17 cellular contexts compared by ENCODE assay signal in the genomic region with DNA sequence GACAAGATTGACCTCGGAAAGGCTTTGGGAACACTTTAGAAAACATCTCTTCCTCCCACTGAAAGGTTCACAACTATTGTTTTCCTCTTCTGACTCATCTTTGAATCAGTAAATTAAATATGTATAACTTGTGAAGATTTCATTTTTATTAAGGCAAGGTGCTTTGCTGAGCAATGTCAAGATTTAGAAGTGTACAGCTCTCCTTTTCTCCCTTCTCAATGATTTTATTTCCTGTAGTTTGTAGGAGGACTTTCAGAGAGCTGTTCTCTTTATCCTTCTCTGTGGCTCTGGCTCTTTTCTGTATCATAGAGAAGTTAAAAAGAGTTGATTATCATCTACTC.
DNase-seq lines count a peak whose midpoint lies in the region; FAIRE-seq and TF ChIP-seq lines count a peak whose summit lies in the region.
"Had no signal": no experiment of that assay in that cellular context is flagged by ENCODE, and none has a peak within 500 bp of the region (broad histone marks: within the 10 kb centered on the region; RNA-seq: fewer than 3 reads in every experiment).

No MANE protein-coding gene starts in this region.

- peaks cover 3% of the 10 kb centered on the region for H3K9me3 Mint-ChIP-seq in T-helper 2 cell treated with Interferon-gamma antibody and Interleukin-4, amounts not matched to agents 5 μg/mL and 100 μg/mL, for 36 hours

- no peak overlapping the region for H3K27ac Mint-ChIP-seq in T-helper 2 cell treated with Interferon-gamma antibody and Interleukin-4, amounts not matched to agents 5 μg/mL and 100 μg/mL, for 36 hours
- H3K27ac Mint-ChIP-seq: CD4-positive, alpha-beta T cell had no signal

- BruUV-seq in PC-9 (replicated peaks; lab: Mats Ljungman, UMichigan) (TSS peak; percentile 80), endothelial cell of umbilical vein (replicated peaks; lab: Mats Ljungman, UMichigan) (TSS peak; percentile 33)

- no peak for TF ChIP-seq POLR2A in endothelial cell of umbilical vein (IDR thresholded peaks at IDR 0.05; ENCODE audit: low read depth, low read length)

- H3K36me3 Mint-ChIP-seq in T-helper 2 cell treated with Interferon-gamma antibody and Interleukin-4, amounts not matched to agents 5 μg/mL and 100 μg/mL, for 36 hours (ENCODE audit: low read depth) = no peaks in the 10 kb centered on the region

- no peaks in the 10 kb centered on the region for H3K36me3 ChIP-seq in GM23248 (ENCODE audit: low read depth)
- H3K36me3 ChIP-seq in PC-9 (ENCODE audit: low read depth) = no peaks in the 10 kb centered on the region
- H3K36me3 ChIP-seq in endothelial cell of umbilical vein (ENCODE audit: control insufficient read depth in 2 of 2, extremely low read depth in 1 of 2, insufficient read depth in 2 of 2, low read length in 2 of 2) = no peaks in the 10 kb centered on the region
- H3K36me3 ChIP-seq in skeletal muscle satellite cell (ENCODE audit: insufficient read depth, low read length) = no peaks in the 10 kb centered on the region
- H3K36me3 ChIP-seq: BE2C had no signal

- H3K27ac ChIP-seq in GM23248 = no peak overlapping the region
- peak overlapping the region; percentile 72 for H3K27ac ChIP-seq in PC-9
- peak overlapping the region; percentile 82 for H3K27ac ChIP-seq in endothelial cell of umbilical vein (ENCODE audit: insufficient read depth, low read depth, low read length)

- TF ChIP-seq CTCF in PC-9 (conservative IDR thresholded peaks at IDR 0.05) (no peak), endothelial cell of umbilical vein (IDR thresholded peaks at IDR 0.05; ENCODE audit: extremely low read depth in 1 of 2, insufficient read depth in 1 of 2, low read depth in 1 of 2, low read length in 2 of 2) (no peak)

- H3K4me1 ChIP-seq in GM23248 (ENCODE audit: insufficient read depth) = peaks cover 19% of the 10 kb centered on the region
- peaks cover 24% of the 10 kb centered on the region for H3K4me1 ChIP-seq in PC-9 (replicated peaks; ENCODE audit: insufficient read depth)
- H3K4me1 ChIP-seq in endothelial cell of umbilical vein (ENCODE audit: control insufficient read depth, extremely low read depth, insufficient read depth, low read length) = peaks cover 45% of the 10 kb centered on the region
- H3K4me1 ChIP-seq in skeletal muscle satellite cell (ENCODE audit: control insufficient read depth, insufficient read depth, low read length) = peaks cover 30% of the 10 kb centered on the region
- H3K4me1 ChIP-seq: BE2C had no signal

- H3K4me3 Mint-ChIP-seq in T-helper 2 cell treated with Interferon-gamma antibody and Interleukin-4, amounts not matched to agents 5 μg/mL and 100 μg/mL, for 36 hours = no peak overlapping the region
- H3K4me3 Mint-ChIP-seq: CD4-positive, alpha-beta T cell had no signal

- H3K9me1 ChIP-seq in endothelial cell of umbilical vein (replicated peaks; ENCODE audit: control insufficient read depth, extremely low read depth, insufficient read depth, low read length) = no peaks in the 10 kb centered on the region

- H3K9ac ChIP-seq in GM23248 (no peak overlapping the region), endothelial cell of umbilical vein (replicated peaks; ENCODE audit: extremely low read depth, insufficient read depth, low read length) (peak overlapping the region; percentile 87), skeletal muscle satellite cell (ENCODE audit: low read depth, low read length) (peak overlapping the region; percentile 21)

- H4K20me1 ChIP-seq in GM23248 (ENCODE audit: insufficient read depth) (no peaks in the 10 kb centered on the region), PC-9 (ENCODE audit: insufficient read depth) (no peaks in the 10 kb centered on the region), endothelial cell of umbilical vein (replicated peaks; ENCODE audit: control insufficient read depth, extremely low read depth, insufficient read depth, low read length) (no peaks in the 10 kb centered on the region)

- no peaks in the 10 kb centered on the region for H3K9me3 ChIP-seq in GM23248 (ENCODE audit: low read depth)
- no peaks in the 10 kb centered on the region for H3K9me3 ChIP-seq in PC-9 (ENCODE audit: insufficient read depth, low read depth)
- no peaks in the 10 kb centered on the region for H3K9me3 ChIP-seq in endothelial cell of umbilical vein (replicated peaks; ENCODE audit: control insufficient read depth, insufficient read depth, low read length)
- H3K9me3 ChIP-seq in skeletal muscle satellite cell (replicated peaks; ENCODE audit: low read length) = no peaks in the 10 kb centered on the region
- H3K9me3 ChIP-seq: BE2C had no signal

- POLR2A ChIA-PET in PC-9 (lab: Charles Lee; ENCODE audit: unreplicated experiment) (interaction anchor here (0.6 kb wide), 1 partner anchor 36 kb away, joined by 4 read pairs; no protein-coding TSS in a partner anchor), endothelial cell of umbilical vein (lab: Charles Lee) (interaction anchor here (1.6 kb wide), 1 partner anchor 417 kb away, joined by 5 read pairs; no protein-coding TSS in a partner anchor)

- H3K4me3 ChIP-seq in GM23248 (no peak overlapping the region), PC-9 (peak overlapping the region; percentile 22; the same call in 1 of the 2 replicates), endothelial cell of umbilical vein (replicated peaks in 1 of 3; ENCODE audit: insufficient read depth in 1 of 3, low read depth in 1 of 3, low read length in 3 of 3) (peak overlapping the region in 2 of 3 experiments; percentile 70 to 87), skeletal muscle satellite cell (ENCODE audit: low read length) (peak overlapping the region; percentile 1)

- FAIRE-seq in endothelial cell of umbilical vein (lab: Jason Lieb, UNC) = no peak

- no peaks in the 10 kb centered on the region for H3K27me3 Mint-ChIP-seq in T-helper 2 cell treated with Interferon-gamma antibody and Interleukin-4, amounts not matched to agents 5 μg/mL and 100 μg/mL, for 36 hours (ENCODE audit: low read depth)
- H3K27me3 Mint-ChIP-seq: CD4-positive, alpha-beta T cell had no signal

- no peaks in the 10 kb centered on the region for H3K4me1 Mint-ChIP-seq in T-helper 2 cell treated with Interferon-gamma antibody and Interleukin-4, amounts not matched to agents 5 μg/mL and 100 μg/mL, for 36 hours (ENCODE audit: low read depth)

- DNase-seq in GM23248 = peak; percentile 15
- DNase-seq in PC-9 = no peak
- no peak for DNase-seq in endothelial cell of umbilical vein (ENCODE audit: low read depth, low spot score)
- DNase-seq in activated gamma-delta T cell treated with Interleukin-2 at 50 U/mL for 16 hours = no peak
- DNase-seq in T-helper 2 cell treated with Interferon-gamma antibody and Interleukin-4, amounts not matched to agents 5 μg/mL and 100 μg/mL, for 36 hours (ENCODE audit: low spot score) = no peak
- no peak for DNase-seq in pons (ENCODE audit: low spot score)
- DNase-seq: BE2C; CD4-positive, alpha-beta T cell; DND-41; MV-4-11; NCI-H1417 treated with DMSO at 0.1 percent for 48 hours; NCI-H1930; NCI-H2171 treated with DMSO at 0.1 percent for 48 hours; NCI-H748 treated with DMSO at 0.1 percent for 48 hours; OCI-M1; T-helper 1 cell had no signal

- dilution Hi-C loops in endothelial cell of umbilical vein (cut with MboI; ENCODE audit: extremely low pct_ligation_motif_present, low sequenced_read_pairs) = no loop called here

- H3K9me2 ChIP-seq in GM23248 (ENCODE audit: insufficient read depth) (no peaks in the 10 kb centered on the region), PC-9 (ENCODE audit: insufficient read depth) (no peaks in the 10 kb centered on the region)

- H3K4me2 ChIP-seq in GM23248 (ENCODE audit: unreplicated experiment) (no peak overlapping the region), PC-9 (peak overlapping the region; percentile 56), endothelial cell of umbilical vein (ENCODE audit: insufficient read depth, low read length) (peak overlapping the region; percentile 96), skeletal muscle satellite cell (ENCODE audit: low read length) (peak overlapping the region; percentile 15)

- no peaks in the 10 kb centered on the region for H3F3A ChIP-seq in GM23248 (ENCODE audit: insufficient read depth)
- H3F3A ChIP-seq in PC-9 (ENCODE audit: insufficient read depth, low read depth) = peaks cover 15% of the 10 kb centered on the region; the same call in 1 of the 2 replicates

- CTCF ChIA-PET in PC-9 (lab: Charles Lee) = no interaction called here
- CTCF ChIA-PET in endothelial cell of umbilical vein (lab: Charles Lee) = interaction anchor here (1.1 to 1.6 kb wide), 2 partner anchors 55 to 1003 kb away, joined by 3 to 6 read pairs; no protein-coding TSS in a partner anchor

- WGBS in GM23248 (ENCODE audit: low coverage in 1 of 2, low lambda C conversion rate in 2 of 2, missing lambda C conversion rate in 2 of 2), 2 experiments = 80 to 100% methylated on average over 1 of the region's 1 CpG

- H3K27me3 ChIP-seq in GM23248 (replicated peaks; ENCODE audit: insufficient read depth) (no peaks in the 10 kb centered on the region), PC-9 (ENCODE audit: insufficient read depth, low read depth) (no peaks in the 10 kb centered on the region), endothelial cell of umbilical vein (ENCODE audit: control insufficient read depth in 2 of 2, insufficient read depth in 2 of 2, low read length in 2 of 2) (no peaks in the 10 kb centered on the region), skeletal muscle satellite cell (ENCODE audit: control insufficient read depth, insufficient read depth, low read length) (no peaks in the 10 kb centered on the region)
- H3K27me3 ChIP-seq: BE2C had no signal

- intact Hi-C loops in PC-9 (cut with micrococcal nuclease; ENCODE audit: unreplicated experiment) (loop anchor here (1.0 to 10.0 kb wide), 5 partner anchors 57 to 595 kb away; a partner anchor contains a TSS), endothelial cell of umbilical vein (cut with micrococcal nuclease) (loop anchor here (1.0 to 2.0 kb wide), 6 partner anchors 55 to 594 kb away; a partner anchor contains a TSS)

- H3K79me2 ChIP-seq in GM23248 (ENCODE audit: insufficient read depth) = no peaks in the 10 kb centered on the region
- H3K79me2 ChIP-seq in PC-9 (ENCODE audit: low read depth) = no peaks in the 10 kb centered on the region
- peaks cover 48% of the 10 kb centered on the region for H3K79me2 ChIP-seq in endothelial cell of umbilical vein (ENCODE audit: control insufficient read depth, insufficient read depth, low read length)

- in situ Hi-C loops in GM23248 (cut with MboI) = no loop called here

- H2AFZ ChIP-seq in GM23248 (0 out of 2 replicates have a peak overlapping the region, but pooled peaks have one; percentile 13), PC-9 (peak overlapping the region; percentile 65), endothelial cell of umbilical vein (ENCODE audit: low read depth, low read length) (peak overlapping the region; percentile 32)

TF ChIP-seq in endothelial cell of umbilical vein, 7 proteins besides CTCF, POLR2A, EP300 and RAD21 (continues in another document):
- TF ChIP-seq GATA2 (IDR thresholded peaks at IDR 0.05; ENCODE audit: insufficient read depth, insufficient read length, low read depth, low read length) = no peak
- peak; percentile 17 for TF ChIP-seq POLR2AphosphoS5 (IDR thresholded peaks at IDR 0.05; ENCODE audit: insufficient read depth, low read depth, low read length)
- peak; percentile 0 for TF ChIP-seq JUN (IDR thresholded peaks at IDR 0.05; ENCODE audit: borderline replicate concordance, insufficient read depth, insufficient read length, low read depth)
- TF ChIP-seq FOS (IDR thresholded peaks at IDR 0.05; ENCODE audit: borderline replicate concordance, insufficient read depth, low read length) = peak; percentile 63

Comparison
In these comparisons a context has a peak if more than half of its experiments do, and no peak if none do; other contexts are left out.
1. H2AFZ ChIP-seq: peak in every context shown above with its lines; median percentile 65 in PC-9; 32 in endothelial cell of umbilical vein; 13 in GM23248.